22 cellular contexts compared by ENCODE assay signal in genomic region chr5:176857514-176858273, GRCh38. TPM values are rescaled to one million over a fixed set of nuclear protein-coding genes. Genes with fewer than 3 reads are reported as not detected.
A peak's percentile ranks its signal among the peaks of the same experiment; 100 is the strongest.
DNase-seq lines count a peak whose midpoint lies in the region; ATAC-seq, FAIRE-seq and TF ChIP-seq lines count a peak whose summit lies in the region.
"Had no signal": no experiment of that assay in that cellular context is flagged by ENCODE, and none has a peak within 500 bp of the region (broad histone marks: within the 10 kb centered on the region; RNA-seq: fewer than 3 reads in every experiment).

No MANE protein-coding gene starts in this region.

- H2BK120ac ChIP-seq in H1 (replicated peaks; ENCODE audit: low read depth, low read length) = no peak overlapping the region
- H2BK120ac ChIP-seq in neuronal stem cell (ENCODE audit: low read depth, low read length) = no peak overlapping the region

- no peak overlapping the region for H3K4ac ChIP-seq in H1 (replicated peaks; ENCODE audit: insufficient read length, low read depth, low read length)
- no peak overlapping the region for H3K4ac ChIP-seq in neuronal stem cell (ENCODE audit: low read length)

- no peak overlapping the region for H2AFZ ChIP-seq in H1 (ENCODE audit: low read length)
- H2AFZ ChIP-seq in neuronal stem cell (ENCODE audit: low read length) = no peak overlapping the region

- H3K79me2 ChIP-seq in H1 (ENCODE audit: control insufficient read depth in 1 of 2, insufficient read depth in 2 of 2, low read length in 2 of 2) = no peaks in the 10 kb centered on the region

- no peak overlapping the region for H2BK20ac ChIP-seq in H1 (ENCODE audit: low read length)

- H3K36me3 ChIP-seq in HEK293 (ENCODE audit: control insufficient read depth in 2 of 2, insufficient read depth in 1 of 2, low read length in 2 of 2) (no peaks in the 10 kb centered on the region), H1 (ENCODE audit: control insufficient read depth in 2 of 4, insufficient read depth in 4 of 4, low read length in 3 of 4) (no peaks in the 10 kb centered on the region), neuronal stem cell (replicated peaks in 1 of 2; ENCODE audit: control insufficient read depth in 2 of 2, insufficient read depth in 2 of 2, low read length in 2 of 2) (no peaks in the 10 kb centered on the region)
- H3K36me3 ChIP-seq: BE2C, HAP-1 had no signal

- no peak for FAIRE-seq in H1 (lab: Jason Lieb, UNC)
- FAIRE-seq: GM12892, GM18507, HTR-8/SVneo, K562 had no signal

- TF ChIP-seq CTCF in HEK293 (tag by site-specific recombination; IDR thresholded peaks at IDR 0.05) (no peak), H1 (IDR thresholded peaks at IDR 0.05; ENCODE audit: control extremely low read depth in 1 of 3, insufficient read depth in 1 of 3, low read depth in 1 of 3, low read length in 3 of 3) (no peak)

- no peaks in the 10 kb centered on the region for H3K23me2 ChIP-seq in H1 (ENCODE audit: low read depth, low read length)

- WGBS in H1 (ENCODE audit: extremely low coverage in 1 of 2, insufficient coverage in 1 of 2, insufficient read length in 1 of 2, insufficient replicate concordance in 2 of 2, low coverage in 1 of 2, low lambda C conversion rate in 2 of 2, missing lambda C conversion rate in 1 of 2), 2 experiments = 84% methylated on average over 19 of the region's 20 CpGs; no CpG with 5 or more reads in 1 of the 2 experiments
- WGBS in neuronal stem cell (ENCODE audit: extremely low coverage in 2 of 2, insufficient read length in 2 of 2, insufficient replicate concordance in 1 of 2), 2 donors = no CpG with 5 or more reads among the region's 20 CpGs

- ATAC-seq in HG02938 (IDR thresholded peaks at IDR 0.05; ENCODE audit: unreplicated experiment) = no peak
- ATAC-seq: K562 had no signal

- H3K56ac ChIP-seq in H1 (replicated peaks; ENCODE audit: insufficient read length, low read depth, low read length) = no peak overlapping the region

- no peak overlapping the region for H4K5ac ChIP-seq in H1 (ENCODE audit: insufficient read length, low read depth, low read length)

- no peak for TF ChIP-seq RAD21 in H1 (IDR thresholded peaks at IDR 0.05 in 1 of 2, conservative IDR thresholded peaks at IDR 0.05 in 1 of 2; ENCODE audit: low read depth in 2 of 2, low read length in 2 of 2)

- no peaks in the 10 kb centered on the region for H3K79me1 ChIP-seq in H1 (ENCODE audit: low read depth, low read length)
- H3K79me1 ChIP-seq in neuronal stem cell (ENCODE audit: low read depth, low read length) = peaks cover 2% of the 10 kb centered on the region

- no peak overlapping the region; the same call in 1 of the 2 replicates for H4K8ac ChIP-seq in H1 (ENCODE audit: extremely low read depth, insufficient read depth, low read length)
- no peak overlapping the region for H4K8ac ChIP-seq in neuronal stem cell (ENCODE audit: low read depth, low read length)

- H3K23ac ChIP-seq in H1 (ENCODE audit: insufficient read length) (no peak overlapping the region), neuronal stem cell (ENCODE audit: low read depth, low read length, poor library complexity) (peak overlapping the region; percentile 23)

- no peak overlapping the region for H2BK5ac ChIP-seq in H1 (ENCODE audit: low read depth, low read length)
- H2BK5ac ChIP-seq in neuronal stem cell (ENCODE audit: low read length) = no peak overlapping the region

- H3K4me2 ChIP-seq in H1 (ENCODE audit: insufficient read depth in 1 of 2, low read depth in 2 of 2, low read length in 2 of 2) = no peak overlapping the region
- no peak overlapping the region for H3K4me2 ChIP-seq in neuronal stem cell (ENCODE audit: insufficient read depth, low read length, poor library complexity, severe bottlenecking)

- H3K18ac ChIP-seq in H1 (ENCODE audit: extremely low read depth, low read length) (no peak overlapping the region; the same call in 1 of the 2 replicates), neuronal stem cell (ENCODE audit: low read length) (peak overlapping the region; percentile 90)

- H4K91ac ChIP-seq in H1 (replicated peaks; ENCODE audit: insufficient read length, low read length) = no peak overlapping the region
- H4K91ac ChIP-seq in neuronal stem cell (ENCODE audit: low read depth, low read length, poor library complexity) = no peak overlapping the region

- DNase-seq in RKO (ENCODE audit: low spot score) = peak; percentile 16
- no peak for DNase-seq in H1 (ENCODE audit: low read depth in 1 of 2, low spot score in 2 of 2)
- no peak for DNase-seq in neuronal stem cell (ENCODE audit: low spot score)
- DNase-seq in stimulated activated CD4-positive, alpha-beta T cell treated with anti-CD3 and anti-CD28 coated beads, Interleukin-4, amount 100 ng/mL, for 24 hours = no peak
- no peak for DNase-seq in DMS53 treated with DMSO at 0.1 percent for 48 hours (lab: John Stamatoyannopoulos, UW; ENCODE audit: unreplicated experiment)
- DNase-seq: BE2C; C1 segment of cervical spinal cord; CD4-positive, CD25-positive, alpha-beta regulatory T cell; CD8-positive, alpha-beta memory T cell; COR-L47; DMS 273 treated with DMSO at 0.1 percent for 48 hours; GDM1; IMR-90 had no signal

- TF ChIP-seq POLR2A in H1 (IDR thresholded peaks at IDR 0.05; ENCODE audit: control extremely low read depth in 1 of 2, low read depth in 2 of 2, low read length in 2 of 2) = no peak

- H3K4me1 ChIP-seq in HEK293 (ENCODE audit: control insufficient read depth, insufficient read depth, low read length) (no peaks in the 10 kb centered on the region), H1 (replicated peaks in 1 of 4; ENCODE audit: control insufficient read depth in 3 of 4, insufficient read depth in 4 of 4, low read length in 3 of 4) (peaks cover 0 to 8% (median 6%) of the 10 kb centered on the region in 4 experiments; a peak in 6 of 7 replicates), neuronal stem cell (ENCODE audit: control insufficient read depth in 2 of 2, insufficient read depth in 1 of 2, low read depth in 1 of 2, low read length in 2 of 2) (peaks cover 9 to 26% of the 10 kb centered on the region in 2 donors)
- H3K4me1 ChIP-seq: HAP-1 had no signal

- no peaks in the 10 kb centered on the region for H3K9me3 ChIP-seq in HEK293 (ENCODE audit: control insufficient read depth, insufficient read depth, low read depth, low read length)
- H3K9me3 ChIP-seq in H1 (ENCODE audit: insufficient read depth in 2 of 2, low read depth in 1 of 2, low read length in 1 of 2) = no peaks in the 10 kb centered on the region
- H3K9me3 ChIP-seq in neuronal stem cell (replicated peaks in 1 of 2; ENCODE audit: control insufficient read depth in 2 of 2, insufficient read depth in 1 of 2, low read depth in 1 of 2, low read length in 2 of 2) = no peaks in the 10 kb centered on the region
- H3K9me3 ChIP-seq: BE2C, HAP-1 had no signal

- CTCF ChIA-PET in HEK293 (lab: Yijun Ruan, JAX) (interaction anchor here (0.8 to 0.9 kb wide), 2 partner anchors 12 to 194 kb away, joined by 3 read pairs; no protein-coding TSS in a partner anchor), H1 (lab: Charles Lee; ENCODE audit: partially characterized antibody) (interaction anchor here (0.6 to 4.9 kb wide), 8 partner anchors 9 to 197 kb away, joined by 3 to 17 read pairs (median 3); no protein-coding TSS in a partner anchor)

- no peak overlapping the region for H3K14ac ChIP-seq in H1 (ENCODE audit: insufficient read length)
- H3K14ac ChIP-seq in neuronal stem cell (ENCODE audit: low read length) = peak overlapping the region; percentile 86

- no peak overlapping the region for H3K9ac ChIP-seq in H1 (replicated peaks in 1 of 4; ENCODE audit: extremely low read depth in 1 of 4, low read depth in 3 of 4, low read length in 3 of 4)
- peak overlapping the region; percentile 27 for H3K9ac ChIP-seq in neuronal stem cell (ENCODE audit: low read depth, low read length, poor library complexity)

- POLR2A ChIA-PET in HEK293 (lab: Yijun Ruan, JAX) = no interaction called here
- POLR2A ChIA-PET in H1 (lab: Charles Lee; ENCODE audit: partially characterized antibody) = interaction anchor here (0.7 kb wide), 1 partner anchor 323 kb away, joined by 3 read pairs; no protein-coding TSS in a partner anchor

- peaks cover 0 to 1% of the 10 kb centered on the region in 2 experiments for H4K20me1 ChIP-seq in H1 (replicated peaks in 1 of 2; ENCODE audit: control insufficient read depth in 1 of 2, insufficient read depth in 2 of 2, low read length in 2 of 2)

- no peak overlapping the region for H2BK15ac ChIP-seq in H1 (ENCODE audit: low read length)
- peak overlapping the region; percentile 86 for H2BK15ac ChIP-seq in neuronal stem cell (ENCODE audit: low read length)

- no peak overlapping the region for H3K27ac ChIP-seq in HEK293 (ENCODE audit: extremely low read depth, low read depth, low read length)
- no peak overlapping the region for H3K27ac ChIP-seq in H1 (ENCODE audit: low read depth, low read length)
- no peak overlapping the region for H3K27ac ChIP-seq in neuronal stem cell (replicated peaks; ENCODE audit: low read length)

- no peaks in the 10 kb centered on the region for H3K27me3 ChIP-seq in H1 (replicated peaks in 1 of 4; ENCODE audit: control insufficient read depth in 3 of 4, extremely low read depth in 1 of 4, insufficient read depth in 3 of 4, low read length in 3 of 4)
- H3K27me3 ChIP-seq in neuronal stem cell (ENCODE audit: control insufficient read depth in 3 of 3, insufficient read depth in 3 of 3, low read depth in 1 of 3, low read length in 3 of 3) = peaks cover 0 to 68% (median 0%) of the 10 kb centered on the region in 3 experiments
- H3K27me3 ChIP-seq: BE2C had no signal

- H3K4me3 ChIP-seq in HEK293 (ENCODE audit: low read depth, low read length) (no peak overlapping the region), H1 (ENCODE audit: extremely low read depth in 1 of 4, insufficient read depth in 2 of 4, low read depth in 3 of 4, low read length in 4 of 4) (no peak overlapping the region), neuronal stem cell (ENCODE audit: low read length in 2 of 2) (no peak overlapping the region)
- H3K4me3 ChIP-seq: HAP-1, K562 had no signal

- H2AK5ac ChIP-seq in H1 (ENCODE audit: low read depth, low read length) = no peak overlapping the region
- peak overlapping the region; percentile 15 for H2AK5ac ChIP-seq in neuronal stem cell (ENCODE audit: low read depth, low read length)

- H2BK12ac ChIP-seq in H1 (ENCODE audit: low read depth, low read length) (peak overlapping the region; percentile 60; the same call in 1 of the 2 replicates), neuronal stem cell (ENCODE audit: low read length) (peak overlapping the region; percentile 87)

- TF ChIP-seq EP300 in H1 (IDR thresholded peaks at IDR 0.05; ENCODE audit: borderline replicate concordance in 1 of 2, low read depth in 2 of 2, low read length in 2 of 2) = no peak

RNA-seq across cellular contexts. Expression of gene HK3, which starts 41.5 kb away (rescaled TPM):
- not detected in 2 replicates for total RNA-seq in H1 (2021; fragmentation: NEBNext Ultra II Directional; extraction: Animal tissue kit (Norgen Biotek cat#: 25700))
- polyA plus RNA-seq in H1 (2011; rRNA removed) = not detected in 2 replicates
- 0.04 TPM for polyA plus RNA-seq in H1 (2011; cell fraction: cytosol; rRNA removed)
- 0.10 TPM for polyA plus RNA-seq in H1 (2011; cell fraction: nucleus; rRNA removed)
- not detected in 4 replicates for polyA plus RNA-seq in H1 (2012, experiment 1 of 2)
- not detected for polyA plus RNA-seq in H1 (2012, experiment 2 of 2)
- not detected for polyA plus RNA-seq in H1 (2013, experiment 1 of 2)
- polyA plus RNA-seq in H1 (2013, experiment 2 of 2) = not detected
- 0.24 TPM in 1 of 2 replicates, not detected in the other for polyA minus RNA-seq in H1 (2011; rRNA and poly(A)+ RNA removed)
- polyA minus RNA-seq in H1 (2011; cell fraction: cytosol; rRNA and poly(A)+ RNA removed) = not detected
- polyA minus RNA-seq in H1 (2011; cell fraction: nucleus; rRNA and poly(A)+ RNA removed) = not detected
- not detected for polyA plus RNA-seq in neuronal stem cell (2013, experiment 1 of 2)
- 0.01 TPM for polyA plus RNA-seq in neuronal stem cell (2013, experiment 2 of 2)
- total RNA-seq: A172, Daoy, IMR-90 had no signal
- polyA plus RNA-seq: CD8-positive, alpha-beta memory T cell; IMR-90; K562 had no signal

RNA-seq across cellular contexts. Expression of gene UNC5A, which starts 47.3 kb away (rescaled TPM):
- total RNA-seq in H1 (2021; fragmentation: NEBNext Ultra II Directional; extraction: Animal tissue kit (Norgen Biotek cat#: 25700)) = 4.0 and 4.1 TPM in 2 replicates
- 7.6 and 11.1 TPM in 2 replicates for polyA plus RNA-seq in H1 (2011; rRNA removed)
- 5.5 TPM for polyA plus RNA-seq in H1 (2011; cell fraction: cytosol; rRNA removed)
- 11.1 TPM for polyA plus RNA-seq in H1 (2011; cell fraction: nucleus; rRNA removed)
- 4.2 to 10.8 TPM (median 8.7 TPM) in 4 replicates for polyA plus RNA-seq in H1 (2012, experiment 1 of 2)
- 5.7 TPM for polyA plus RNA-seq in H1 (2012, experiment 2 of 2)
- 3.8 TPM for polyA plus RNA-seq in H1 (2013, experiment 1 of 2)
- polyA plus RNA-seq in H1 (2013, experiment 2 of 2) = 4.2 TPM
- 4.4 and 5.4 TPM in 2 replicates for polyA minus RNA-seq in H1 (2011; rRNA and poly(A)+ RNA removed)
- 5.1 TPM for polyA minus RNA-seq in H1 (2011; cell fraction: cytosol; rRNA and poly(A)+ RNA removed)
- polyA minus RNA-seq in H1 (2011; cell fraction: nucleus; rRNA and poly(A)+ RNA removed) = 4.8 TPM
- 1.3 TPM for polyA plus RNA-seq in neuronal stem cell (2013, experiment 1 of 2)
- polyA plus RNA-seq in neuronal stem cell (2013, experiment 2 of 2) = 1.4 TPM
- total RNA-seq: CD4-positive, CD25-positive, alpha-beta regulatory T cell; CD8-positive, alpha-beta memory T cell; IMR-90; K562 had no signal
- polyA plus RNA-seq: CD4-positive, CD25-positive, alpha-beta regulatory T cell; CD8-positive, alpha-beta memory T cell; IMR-90; K562 had no signal
